15 cellular contexts compared by ENCODE assay signal in the genomic region with DNA sequence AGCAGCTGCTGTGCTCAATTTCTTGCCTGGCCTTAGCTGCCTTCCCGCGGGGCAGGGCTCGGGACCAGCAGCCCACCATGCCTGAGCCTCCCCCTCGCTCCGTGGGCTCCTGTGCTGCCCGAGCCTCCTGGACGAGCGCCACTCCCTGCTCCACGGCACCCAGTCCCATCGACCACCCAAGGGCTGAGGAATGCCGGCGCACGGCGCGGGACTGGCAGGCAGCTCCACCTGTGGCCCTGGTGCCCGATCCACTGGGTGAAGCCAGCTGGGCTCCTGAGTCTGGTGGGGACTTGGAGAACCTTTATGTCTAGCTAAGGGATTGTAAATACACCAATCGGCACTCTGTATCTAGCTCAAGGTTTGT. TPM values are rescaled to one million over a fixed set of nuclear protein-coding genes. Genes with fewer than 3 reads are reported as not detected.
"Had no signal": no experiment of that assay in that cellular context is flagged by ENCODE, and none has a peak within 500 bp of the region (broad histone marks: within the 10 kb centered on the region; RNA-seq: fewer than 3 reads in every experiment).

No MANE protein-coding gene starts in this region.

RNA-seq across cellular contexts. Expression of a gene that starts 23.0 kb away (rescaled TPM):
- total RNA-seq: activated CD4-positive, alpha-beta memory T cell treated with anti-CD3 and anti-CD28 coated beads for 36 hours; activated CD4-positive, alpha-beta T cell treated with anti-CD3 and anti-CD28 coated beads for 36 hours; activated CD8-positive, alpha-beta memory T cell treated with anti-CD3 and anti-CD28 coated beads for 36 hours; activated CD8-positive, alpha-beta T cell treated with anti-CD3 and anti-CD28 coated beads for 36 hours; activated naive CD8-positive, alpha-beta T cell treated with anti-CD3 and anti-CD28 coated beads, Interleukin-2, amount 10 ng/mL, durations not matched to agents 7 days and 5 days; activated T-helper 2 cell treated with anti-CD3 and anti-CD28 coated beads, Interferon-gamma antibody, Interleukin-2, Interleukin-4, amounts not matched to agents 10 μg/mL and 5 μg/mL and 100 μg/mL, durations not matched to agents 14 hours and 24 hours and 36 hours; ascending aorta; bronchial epithelial cell; cardiac muscle cell; T-cell; T-helper 1 cell treated with Interleukin-12 subunit alpha and Interleukin-12 subunit beta and Interleukin-4 antibody, amounts not matched to agents 30 ng/mL and 1 ng/mL, for 36 hours; T-helper 17 cell; T-helper 2 cell treated with Interferon-gamma antibody and Interleukin-4, amounts not matched to agents 100 ng/mL and 5 ng/mL, for 36 hours; WTC11 had no signal
- polyA plus RNA-seq: adipose tissue, cardiac muscle cell had no signal

RNA-seq across cellular contexts. Expression of a gene that starts 46.8 kb away (rescaled TPM):
- total RNA-seq: activated CD4-positive, alpha-beta memory T cell treated with anti-CD3 and anti-CD28 coated beads for 36 hours; activated CD4-positive, alpha-beta T cell treated with anti-CD3 and anti-CD28 coated beads for 36 hours; activated CD8-positive, alpha-beta memory T cell treated with anti-CD3 and anti-CD28 coated beads for 36 hours; activated CD8-positive, alpha-beta T cell treated with anti-CD3 and anti-CD28 coated beads for 36 hours; activated naive CD8-positive, alpha-beta T cell treated with anti-CD3 and anti-CD28 coated beads, Interleukin-2, amount 10 ng/mL, durations not matched to agents 7 days and 5 days; activated T-helper 2 cell treated with anti-CD3 and anti-CD28 coated beads, Interferon-gamma antibody, Interleukin-2, Interleukin-4, amounts not matched to agents 10 μg/mL and 5 μg/mL and 100 μg/mL, durations not matched to agents 14 hours and 24 hours and 36 hours; ascending aorta; bronchial epithelial cell; cardiac muscle cell; T-cell; T-helper 1 cell treated with Interleukin-12 subunit alpha and Interleukin-12 subunit beta and Interleukin-4 antibody, amounts not matched to agents 30 ng/mL and 1 ng/mL, for 36 hours; T-helper 17 cell; T-helper 2 cell treated with Interferon-gamma antibody and Interleukin-4, amounts not matched to agents 100 ng/mL and 5 ng/mL, for 36 hours; WTC11 had no signal
- polyA plus RNA-seq: adipose tissue, cardiac muscle cell had no signal
